In genomic region chr18:48929951-48930713, GRCh38 we compare ENCODE assay signal across 1 cellular context.
TF ChIP-seq lines count a peak whose summit lies in the region.

No MANE protein-coding gene starts in this region.

TF ChIP-seq in SK-N-SH, 30 proteins besides CTCF, POLR2A, EP300 and RAD21 (continued from another document):
- TF ChIP-seq USF2 (IDR thresholded peaks at IDR 0.05; ENCODE audit: borderline replicate concordance, low read depth, low read length) (no peak), PBX3 (IDR thresholded peaks at IDR 0.05) (peak; percentile 61), POLR2AphosphoS5 (IDR thresholded peaks at IDR 0.05; ENCODE audit: low read depth, low read length) (no peak; the same call in 1 of the 2 replicates), USF1 (IDR thresholded peaks at IDR 0.05; ENCODE audit: borderline replicate concordance, low read depth) (no peak), SMC3 (IDR thresholded peaks at IDR 0.05; ENCODE audit: low read depth, low read length) (0 out of 2 replicates have a peak, but pooled peaks have one; percentile 12), MXI1 (IDR thresholded peaks at IDR 0.05; ENCODE audit: low read depth, low read length) (peak; percentile 81), MAX (IDR thresholded peaks at IDR 0.05; ENCODE audit: low read depth) (peak; percentile 86), TEAD4 (IDR thresholded peaks at IDR 0.05; ENCODE audit: borderline replicate concordance, insufficient read depth) (peak; percentile 52; the same call in 1 of the 2 replicates), MEF2A (IDR thresholded peaks at IDR 0.05; ENCODE audit: borderline replicate concordance, low read depth) (no peak), RCOR1 (IDR thresholded peaks at IDR 0.05; ENCODE audit: low read length) (peak; percentile 63; the same call in 1 of the 2 replicates)
TF ChIP-seq in SK-N-SH: peak in this region for 15.
